Comparison of ENCODE assay signal across 8 cellular contexts in genomic region chrX:154486396-154487207, GRCh38. TPM values are rescaled to one million over a fixed set of nuclear protein-coding genes. Genes with fewer than 3 reads are reported as not detected.
A peak's percentile ranks its signal among the peaks of the same experiment; 100 is the strongest.
DNase-seq lines count a peak whose midpoint lies in the region; ATAC-seq and TF ChIP-seq lines count a peak whose summit lies in the region.

TSS of gene UBL4A (minus strand) at chrX:154486615. CDS start at chrX:154486584, 31 bp downstream.

- peaks cover 10% of the 10 kb centered on the region for H3K4me1 ChIP-seq in osteoblast (ENCODE audit: insufficient read depth, low read length)
- H3K4me1 ChIP-seq in vagina, result peaks cover 29% of the 10 kb centered on the region

- H3K9me3 Mint-ChIP-seq in activated naive CD4-positive, alpha-beta T cell treated with anti-CD3 and anti-CD28 coated beads, Interleukin-2, amount 50 U/mL, for 24 hours, result no peaks in the 10 kb centered on the region
- H3K9me3 Mint-ChIP-seq in glutamatergic neuron (ENCODE audit: unreplicated experiment), result peaks cover 4% of the 10 kb centered on the region

- peaks cover 25% of the 10 kb centered on the region for H3K4me1 Mint-ChIP-seq in activated naive CD4-positive, alpha-beta T cell treated with anti-CD3 and anti-CD28 coated beads, Interleukin-2, amount 50 U/mL, for 24 hours
- no peaks in the 10 kb centered on the region for H3K4me1 Mint-ChIP-seq in glutamatergic neuron (ENCODE audit: low read depth, unreplicated experiment)

- TF ChIP-seq CTCF in glutamatergic neuron (IDR thresholded peaks at IDR 0.05; ENCODE audit: partially characterized antibody, unreplicated experiment) (no peak), osteoblast (IDR thresholded peaks at IDR 0.05; ENCODE audit: extremely low read depth, low read depth, low read length) (no peak), vagina (IDR thresholded peaks at IDR 0.05) (no peak)

- no peaks in the 10 kb centered on the region for H3K9me3 ChIP-seq in osteoblast (ENCODE audit: low read depth, low read length)
- H3K9me3 ChIP-seq in vagina, result no peaks in the 10 kb centered on the region

- H3K36me3 ChIP-seq in osteoblast (ENCODE audit: insufficient read depth, low read length) (peaks cover 20% of the 10 kb centered on the region), vagina (peaks cover 0 to 4% of the 10 kb centered on the region in 2 donors)

- intact Hi-C loops in vagina (cut with DNase I), result no loop called here

- TF ChIP-seq POLR2A in Raji (IDR thresholded peaks at IDR 0.05; ENCODE audit: insufficient read depth, low read depth, low read length), result peak; percentile 60
- peak in 1 of 2 donors; percentile 20 for TF ChIP-seq POLR2A in vagina (IDR thresholded peaks at IDR 0.05)

- peak within 1 kb of the TSS; percentile 73 for H3K4me3 Mint-ChIP-seq in activated naive CD4-positive, alpha-beta T cell treated with anti-CD3 and anti-CD28 coated beads, Interleukin-2, amount 50 U/mL, for 24 hours
- H3K4me3 Mint-ChIP-seq in glutamatergic neuron (ENCODE audit: unreplicated experiment), result peak within 1 kb of the TSS; percentile 74

- peak; percentile 64 for DNase-seq in EL
- peak; percentile 55 for DNase-seq in glutamatergic neuron
- peak; percentile 93 for DNase-seq in osteoblast (ENCODE audit: insufficient read length, low spot score, missing footprints)
- no peak for DNase-seq in vagina (ENCODE audit: extremely low spot score in 2 of 2)

- peak within 1 kb of the TSS; percentile 12 for H3K27ac Mint-ChIP-seq in activated naive CD4-positive, alpha-beta T cell treated with anti-CD3 and anti-CD28 coated beads, Interleukin-2, amount 50 U/mL, for 24 hours
- H3K27ac Mint-ChIP-seq in glutamatergic neuron (ENCODE audit: unreplicated experiment), result no peak within 1 kb of the TSS

- no peaks in the 10 kb centered on the region for H3K36me3 Mint-ChIP-seq in activated naive CD4-positive, alpha-beta T cell treated with anti-CD3 and anti-CD28 coated beads, Interleukin-2, amount 50 U/mL, for 24 hours
- H3K36me3 Mint-ChIP-seq in glutamatergic neuron (ENCODE audit: unreplicated experiment), result no peaks in the 10 kb centered on the region

- H3K27me3 ChIP-seq in osteoblast (ENCODE audit: insufficient read depth, low read length), result no peaks in the 10 kb centered on the region
- no peaks in the 10 kb centered on the region for H3K27me3 ChIP-seq in vagina

- H3K4me3 ChIP-seq in osteoblast (ENCODE audit: insufficient read depth, low read length) (peak within 1 kb of the TSS; percentile 73), vagina (peak within 1 kb of the TSS; percentile 52 to 67)

- no peak within 1 kb of the TSS for H2AFZ ChIP-seq in osteoblast (ENCODE audit: low read length)

- peaks cover 7% of the 10 kb centered on the region for H4K20me1 ChIP-seq in osteoblast (ENCODE audit: insufficient read depth, low read length)

- ATAC-seq in HG03521 (IDR thresholded peaks at IDR 0.05; ENCODE audit: unreplicated experiment) (peak; percentile 27), GM19351 (IDR thresholded peaks at IDR 0.05; ENCODE audit: unreplicated experiment) (no peak)

- no peaks in the 10 kb centered on the region for H3K27me3 Mint-ChIP-seq in activated naive CD4-positive, alpha-beta T cell treated with anti-CD3 and anti-CD28 coated beads, Interleukin-2, amount 50 U/mL, for 24 hours
- no peaks in the 10 kb centered on the region for H3K27me3 Mint-ChIP-seq in glutamatergic neuron (ENCODE audit: unreplicated experiment)

- H3K27ac ChIP-seq in osteoblast (ENCODE audit: low read depth, low read length), result peak within 1 kb of the TSS; percentile 4
- peak within 1 kb of the TSS; percentile 85 for H3K27ac ChIP-seq in vagina

- peak within 1 kb of the TSS; percentile 71 for H3K4me2 ChIP-seq in osteoblast (ENCODE audit: insufficient read depth, low read length)

- peaks cover 22% of the 10 kb centered on the region for H3K79me2 ChIP-seq in osteoblast (ENCODE audit: insufficient read depth, low read length)

RNA-seq across cellular contexts. Expression of gene UBL4A, which starts in this region (rescaled TPM):
- total RNA-seq in glutamatergic neuron (ENCODE audit: unreplicated experiment) (28.4 TPM), osteoblast (30.4 and 31.5 TPM in 2 replicates), vagina (30.2 TPM)

Comparison
In these comparisons a context has a peak if more than half of its experiments do, and no peak if none do; other contexts are left out.
1. DNase-seq: peak in EL (single experiment), glutamatergic neuron (single experiment) and osteoblast (single experiment); none in vagina (0 of 2).